Comparison of ENCODE assay signal across 21 cellular contexts in the genomic region with DNA sequence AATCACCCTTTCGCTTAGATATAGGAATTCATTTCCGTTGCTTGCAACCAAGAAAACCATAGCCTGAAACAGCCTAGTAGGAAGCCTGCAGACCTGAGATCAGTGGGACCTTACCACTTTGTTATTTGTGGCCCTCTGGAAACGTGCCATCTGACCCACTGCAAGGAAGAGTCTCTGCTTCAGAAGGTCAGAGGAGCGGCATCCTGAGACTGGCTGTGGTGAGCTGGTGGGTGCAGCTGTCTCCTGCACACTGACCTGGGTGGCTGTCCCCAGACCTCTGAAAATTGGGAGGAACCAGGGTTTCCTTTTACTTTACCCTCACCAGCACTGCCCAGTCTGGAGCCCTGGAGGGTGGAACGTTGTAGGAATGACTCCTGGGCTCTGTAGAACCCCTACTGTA. TPM values are rescaled to one million over a fixed set of nuclear protein-coding genes. Genes with fewer than 3 reads are reported as not detected.
"Had no signal": no experiment of that assay in that cellular context is flagged by ENCODE, and none has a peak within 500 bp of the region (broad histone marks: within the 10 kb centered on the region; RNA-seq: fewer than 3 reads in every experiment).

No MANE protein-coding gene starts in this region.

- H3K4me3 ChIP-seq: esophagus squamous epithelium, gastrocnemius medialis, heart right ventricle, left lung, lower lobe of right lung had no signal

- H3K4me1 ChIP-seq: gastrocnemius medialis, heart right ventricle, left lung, lower lobe of right lung had no signal

- H3K9me3 ChIP-seq: gastrocnemius medialis, lower lobe of right lung had no signal

- H3K27ac ChIP-seq: epithelial cell of prostate, esophagus squamous epithelium, gastrocnemius medialis, heart right ventricle, left lung, lower lobe of right lung had no signal

- H3K27me3 ChIP-seq: esophagus squamous epithelium, gastrocnemius medialis, heart right ventricle, left lung had no signal

- DNase-seq: cortex of kidney; effector CD8-positive, alpha-beta T cell; effector memory CD8-positive, alpha-beta T cell; endodermal cell; erythroblast; esophagus squamous epithelium; foreskin fibroblast; foreskin melanocyte; gastrocnemius medialis; glutamatergic neuron; head of caudate nucleus; heart right ventricle; hippocampal formation; left cardiac atrium; left lung; left ventricle myocardium superior; lower lobe of right lung; mesendoderm; midbrain had no signal

- H3K36me3 ChIP-seq: esophagus squamous epithelium, gastrocnemius medialis, heart right ventricle, left lung, lower lobe of right lung had no signal

RNA-seq across cellular contexts. Expression of a gene that starts 38.8 kb away (rescaled TPM):
- total RNA-seq: gastrocnemius medialis, left ventricle myocardium superior, mononuclear cell had no signal
